In the genomic region with DNA sequence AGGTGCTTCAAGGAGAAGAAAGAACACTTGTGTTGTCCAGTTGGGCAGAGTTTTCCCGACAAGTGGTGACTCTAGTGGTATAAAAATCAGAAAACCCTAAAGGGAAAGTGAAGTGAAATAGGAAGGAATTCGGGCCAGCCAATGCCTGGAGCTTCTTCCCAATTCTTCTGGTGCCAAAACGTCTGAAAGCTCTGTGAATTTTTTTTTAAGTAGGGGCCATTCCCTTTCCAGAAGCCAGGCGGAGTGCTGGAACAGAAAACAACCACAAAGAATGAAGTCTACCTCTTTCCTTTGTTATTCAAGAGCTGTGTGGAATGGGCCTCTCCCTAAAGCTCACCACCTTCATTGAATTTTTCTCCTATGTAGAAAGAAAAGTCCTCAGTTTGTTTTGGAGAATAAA, we compare ENCODE assay signal across 13 cellular contexts. TPM values are rescaled to one million over a fixed set of nuclear protein-coding genes. Genes with fewer than 3 reads are reported as not detected.
A peak's percentile ranks its signal among the peaks of the same experiment; 100 is the strongest.
DNase-seq lines count a peak whose midpoint lies in the region; TF ChIP-seq lines count a peak whose summit lies in the region.
"Had no signal": no experiment of that assay in that cellular context is flagged by ENCODE, and none has a peak within 500 bp of the region (broad histone marks: within the 10 kb centered on the region; RNA-seq: fewer than 3 reads in every experiment).

No MANE protein-coding gene starts in this region.

- peak; percentile 16 for DNase-seq in NCI-H2029 treated with DMSO at 0.1 percent for 48 hours (lab: John Stamatoyannopoulos, UW)
- no peak for DNase-seq in NCI-H2029 (lab: John Stamatoyannopoulos, UW)
- peak in 1 of 2 donors; percentile 55 for DNase-seq in breast epithelium (ENCODE audit: low spot score in 2 of 2)
- DNase-seq in iPS-NIHi11 (ENCODE audit: low spot score) = peak; percentile 60
- DNase-seq in thyroid gland = no peak
- DNase-seq in activated CD4-positive, alpha-beta T cell treated with anti-CD3 and anti-CD28 coated beads for 1 hour = no peak
- no peak for DNase-seq in GM10266 (ENCODE audit: extremely low spot score)
- no peak for DNase-seq in NCI-H2171 (lab: John Stamatoyannopoulos, UW)
- DNase-seq: 8988T, aorta, midbrain, NCI-H187 treated with DMSO at 0.1 percent for 48 hours had no signal

- peaks cover 8 to 18% of the 10 kb centered on the region in 2 donors for H3K4me1 ChIP-seq in breast epithelium
- peaks cover 38 to 42% of the 10 kb centered on the region in 2 donors for H3K4me1 ChIP-seq in thyroid gland

- H3K9me3 ChIP-seq in breast epithelium (no peaks in the 10 kb centered on the region), thyroid gland (no peaks in the 10 kb centered on the region)

- intact Hi-C loops in breast epithelium (cut with DNase I; ENCODE audit: low total_unique reads) = no loop called here
- intact Hi-C loops in thyroid gland (cut with DNase I) = no loop called here

- peak overlapping the region; percentile 2 to 71 for H3K27ac ChIP-seq in breast epithelium
- peak overlapping the region; percentile 13 to 93 (median 87) for H3K27ac ChIP-seq in thyroid gland

- TF ChIP-seq CTCF in breast epithelium (IDR thresholded peaks at IDR 0.05) (peak in 1 of 3 donors; percentile 60), thyroid gland (IDR thresholded peaks at IDR 0.05) (peak in 3 of 6 experiments; percentile 16 to 58 (median 36)), GM10266 (IDR thresholded peaks at IDR 0.05; ENCODE audit: control insufficient read depth, insufficient read depth, low read depth, missing control alignments) (no peak)

- WGBS in thyroid gland, 2 donors = 36 to 39% methylated on average over 4 of the region's 4 CpGs

- no peak overlapping the region for H3K4me3 ChIP-seq in breast epithelium
- H3K4me3 ChIP-seq in thyroid gland (replicated peaks in 1 of 3) = no peak overlapping the region
- H3K4me3 ChIP-seq: skin epidermis had no signal

- H3K36me3 ChIP-seq in breast epithelium (no peaks in the 10 kb centered on the region), thyroid gland (no peaks in the 10 kb centered on the region)

- no peaks in the 10 kb centered on the region for H3K27me3 ChIP-seq in breast epithelium
- no peaks in the 10 kb centered on the region for H3K27me3 ChIP-seq in thyroid gland

- TF ChIP-seq POLR2A in breast epithelium (IDR thresholded peaks at IDR 0.05) = no peak
- TF ChIP-seq POLR2A in thyroid gland (IDR thresholded peaks at IDR 0.05) = peak in 1 of 2 donors; percentile 19

RNA-seq across cellular contexts. Expression of a gene that starts 43.1 kb away (rescaled TPM):
- 1 to 10 TPM; 4.0 to 7.9 (median 6.1) TPM for total RNA-seq in breast epithelium
- total RNA-seq in thyroid gland = 100 to 1,000 TPM in 2 of 4 donors, 10 to 100 TPM in 2; 58.5 to 128 (median 96.2) TPM

Comparison
In these comparisons a context has a peak if more than half of its experiments do, and no peak if none do; other contexts are left out.
1. DNase-seq: peak in NCI-H2029 treated with DMSO at 0.1 percent for 48 hours (single experiment) and iPS-NIHi11 (single experiment); none in NCI-H2029 (single experiment), thyroid gland (0 of 2), activated CD4-positive, alpha-beta T cell treated with anti-CD3 and anti-CD28 coated beads for 1 hour (single experiment), GM10266 (single experiment) and NCI-H2171 (single experiment).
2. RNA of a gene that starts 43.1 kb away (total RNA-seq): 58.5 to 128 TPM in thyroid gland; 4.0 to 7.9 TPM in breast epithelium; every median in the first group is over 4 times any median in the second.